ENCODE assay signal across 8 cellular contexts in the genomic region with DNA sequence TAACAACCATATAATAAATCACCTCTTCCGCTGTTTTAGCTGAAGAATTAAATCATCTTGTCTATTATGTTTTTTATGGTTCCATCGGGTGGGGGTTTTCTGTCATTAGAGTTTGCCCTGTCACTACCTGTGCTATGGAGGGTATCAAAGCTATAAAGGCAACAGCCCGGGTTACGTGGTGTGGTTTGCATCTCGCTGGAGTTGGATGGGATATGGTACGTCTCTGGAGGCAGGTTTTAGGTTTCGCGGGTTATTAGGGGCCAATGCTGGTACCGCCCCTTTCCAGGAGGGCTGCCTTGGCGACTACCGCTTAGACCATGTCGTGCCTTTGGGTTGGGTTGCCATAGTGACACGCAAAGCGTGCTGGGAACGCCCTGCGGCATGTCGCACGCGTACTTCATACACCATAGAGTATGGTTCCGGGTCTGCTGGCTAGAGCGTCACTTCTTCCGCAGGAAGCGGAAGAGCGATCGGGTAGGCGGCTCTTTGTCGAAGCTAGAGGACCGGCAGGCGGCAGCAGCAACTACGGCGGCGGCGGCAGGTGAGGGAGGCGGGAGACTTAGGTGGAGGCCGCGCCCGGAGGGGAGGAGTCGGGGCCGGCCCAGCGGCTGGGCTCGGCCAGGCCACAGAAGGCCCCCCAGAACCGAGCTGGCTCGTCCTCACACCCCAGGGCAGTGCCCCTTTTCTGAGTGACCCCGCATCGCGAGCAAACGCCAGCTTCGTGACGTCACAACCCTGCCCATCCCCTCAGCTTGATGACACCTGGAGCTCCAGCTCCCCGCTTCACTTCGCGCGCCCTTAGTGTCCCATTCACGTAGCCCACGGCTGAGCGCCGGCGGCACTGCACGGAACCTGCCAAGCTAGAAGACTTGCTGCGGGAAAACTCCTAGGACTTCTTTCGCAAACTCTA. TPM values are rescaled to one million over a fixed set of nuclear protein-coding genes. Genes with fewer than 3 reads are reported as not detected.
DNase-seq lines count a peak whose midpoint lies in the region; ATAC-seq and TF ChIP-seq lines count a peak whose summit lies in the region.

ZC3H10 (plus strand) TSS at position 489 of the 910 bp plus-strand sequence. CDS start 2,297 bp downstream, outside the sequence.

- H3K36me3 Mint-ChIP-seq in GM23338 (ENCODE audit: low read depth), result peaks cover 46% of the 10 kb centered on the region
- peaks cover 58% of the 10 kb centered on the region for H3K36me3 Mint-ChIP-seq in activated T-helper 2 cell treated with anti-CD3 and anti-CD28 coated beads, Interferon-gamma antibody, Interleukin-2, Interleukin-4, amounts not matched to agents 10 μg/mL and 5 μg/mL and 100 μg/mL, durations not matched to agents 14 hours and 24 hours and 36 hours (ENCODE audit: low read depth)
- H3K36me3 Mint-ChIP-seq in natural killer cell treated with Interleukin-12 subunit alpha and Interleukin-12 subunit beta and Interleukin-15 and Interleukin-18, amount 100 ng/mL, for 72 hours, result peaks cover 29% of the 10 kb centered on the region

- no peaks in the 10 kb centered on the region for H4K20me1 ChIP-seq in GM23338 (replicated peaks; ENCODE audit: insufficient read depth)

- H3K9me2 ChIP-seq in GM23338 (ENCODE audit: insufficient read depth), result no peaks in the 10 kb centered on the region

- TF ChIP-seq CTCF in GM23338 (conservative IDR thresholded peaks at IDR 0.05; ENCODE audit: low read depth in 2 of 2), result peak; percentile 22 to 63; a peak in 3 of 4 replicates
- TF ChIP-seq CTCF in fibroblast of pulmonary artery (IDR thresholded peaks at IDR 0.05; ENCODE audit: low read length, missing control alignments), result peak; percentile 43

- peaks cover 19% of the 10 kb centered on the region for H3K27me3 Mint-ChIP-seq in GM23338 (ENCODE audit: insufficient read depth, low read depth, poor library complexity)
- H3K27me3 Mint-ChIP-seq in activated T-helper 2 cell treated with anti-CD3 and anti-CD28 coated beads, Interferon-gamma antibody, Interleukin-2, Interleukin-4, amounts not matched to agents 10 μg/mL and 5 μg/mL and 100 μg/mL, durations not matched to agents 14 hours and 24 hours and 36 hours (ENCODE audit: low read depth), result no peaks in the 10 kb centered on the region
- no peaks in the 10 kb centered on the region for H3K27me3 Mint-ChIP-seq in natural killer cell treated with Interleukin-12 subunit alpha and Interleukin-12 subunit beta and Interleukin-15 and Interleukin-18, amount 100 ng/mL, for 72 hours

- H3K27ac ChIP-seq in GM23338 (ENCODE audit: low read depth), result peak within 1 kb of the TSS; percentile 96

- DNase-seq in EL, result peak; percentile 100
- DNase-seq in GM23338 (ENCODE audit: low spot score), result peak; percentile 99
- DNase-seq in LHCN-M2 (ENCODE audit: low read depth), result peak; percentile 99
- peak; percentile 98 for DNase-seq in RPMI7951 (ENCODE audit: low read depth)
- DNase-seq in activated T-helper 2 cell treated with anti-CD3 and anti-CD28 coated beads, Interferon-gamma antibody, Interleukin-2, Interleukin-4, amounts not matched to agents 10 μg/mL and 5 μg/mL and 100 μg/mL, durations not matched to agents 14 hours and 24 hours and 36 hours (ENCODE audit: low spot score), result peak; percentile 98
- peak; percentile 100 for DNase-seq in fibroblast of pulmonary artery (ENCODE audit: low read depth)
- DNase-seq in natural killer cell treated with Interleukin-12 subunit alpha and Interleukin-12 subunit beta and Interleukin-15 and Interleukin-18, amount 100 ng/mL, for 72 hours (ENCODE audit: low spot score), result peak; percentile 99
- peak; percentile 98 for DNase-seq in stimulated activated naive CD8-positive, alpha-beta T cell treated with anti-CD3 and anti-CD28 coated beads, Interleukin-15, Interleukin-2, amounts not matched to agents 100 U/mL and 50 U/mL, for 24 hours

- H3K9me3 Mint-ChIP-seq in GM23338, result peaks cover 6% of the 10 kb centered on the region; the same call in 2 of the 3 replicates
- no peaks in the 10 kb centered on the region for H3K9me3 Mint-ChIP-seq in activated T-helper 2 cell treated with anti-CD3 and anti-CD28 coated beads, Interferon-gamma antibody, Interleukin-2, Interleukin-4, amounts not matched to agents 10 μg/mL and 5 μg/mL and 100 μg/mL, durations not matched to agents 14 hours and 24 hours and 36 hours
- H3K9me3 Mint-ChIP-seq in natural killer cell treated with Interleukin-12 subunit alpha and Interleukin-12 subunit beta and Interleukin-15 and Interleukin-18, amount 100 ng/mL, for 72 hours, result no peaks in the 10 kb centered on the region

- peak within 1 kb of the TSS; percentile 94 for H3K4me3 Mint-ChIP-seq in GM23338
- H3K4me3 Mint-ChIP-seq in activated T-helper 2 cell treated with anti-CD3 and anti-CD28 coated beads, Interferon-gamma antibody, Interleukin-2, Interleukin-4, amounts not matched to agents 10 μg/mL and 5 μg/mL and 100 μg/mL, durations not matched to agents 14 hours and 24 hours and 36 hours (ENCODE audit: low read depth), result peak within 1 kb of the TSS; percentile 99
- peak within 1 kb of the TSS; percentile 99 for H3K4me3 Mint-ChIP-seq in natural killer cell treated with Interleukin-12 subunit alpha and Interleukin-12 subunit beta and Interleukin-15 and Interleukin-18, amount 100 ng/mL, for 72 hours

- H2AFZ ChIP-seq in GM23338, result no peak within 1 kb of the TSS

- peaks cover 10% of the 10 kb centered on the region for H3K4me1 ChIP-seq in GM23338 (ENCODE audit: insufficient read depth)

- intact Hi-C loops in activated T-helper 2 cell treated with anti-CD3 and anti-CD28 coated beads, Interferon-gamma antibody, Interleukin-2, Interleukin-4, amounts not matched to agents 10 μg/mL and 5 μg/mL and 100 μg/mL, durations not matched to agents 14 hours and 24 hours and 36 hours (cut with micrococcal nuclease), result loop anchor here (1.0 to 5.0 kb wide), 13 partner anchors 8 to 514 kb away; partner anchors contain the start of genes ANKRD52, BAZ2A, CNPY2 and MYL6

- no peaks in the 10 kb centered on the region for H3K27me3 ChIP-seq in GM23338 (ENCODE audit: insufficient read depth)

- peaks cover 19% of the 10 kb centered on the region for H3K4me1 Mint-ChIP-seq in GM23338
- peaks cover 27% of the 10 kb centered on the region for H3K4me1 Mint-ChIP-seq in activated T-helper 2 cell treated with anti-CD3 and anti-CD28 coated beads, Interferon-gamma antibody, Interleukin-2, Interleukin-4, amounts not matched to agents 10 μg/mL and 5 μg/mL and 100 μg/mL, durations not matched to agents 14 hours and 24 hours and 36 hours (ENCODE audit: low read depth)
- peaks cover 22 to 36% of the 10 kb centered on the region in 2 donors for H3K4me1 Mint-ChIP-seq in natural killer cell treated with Interleukin-12 subunit alpha and Interleukin-12 subunit beta and Interleukin-15 and Interleukin-18, amount 100 ng/mL, for 72 hours (ENCODE audit: low read depth in 2 of 2)

- H3F3A ChIP-seq in GM23338 (replicated peaks; ENCODE audit: low read depth), result peaks cover 26% of the 10 kb centered on the region

- H3K4me2 ChIP-seq in GM23338, result peak within 1 kb of the TSS; percentile 93

- H3K27ac Mint-ChIP-seq in GM23338, result peak within 1 kb of the TSS; percentile 100
- H3K27ac Mint-ChIP-seq in activated T-helper 2 cell treated with anti-CD3 and anti-CD28 coated beads, Interferon-gamma antibody, Interleukin-2, Interleukin-4, amounts not matched to agents 10 μg/mL and 5 μg/mL and 100 μg/mL, durations not matched to agents 14 hours and 24 hours and 36 hours, result peak within 1 kb of the TSS; percentile 99
- peak within 1 kb of the TSS; percentile 93 to 97 for H3K27ac Mint-ChIP-seq in natural killer cell treated with Interleukin-12 subunit alpha and Interleukin-12 subunit beta and Interleukin-15 and Interleukin-18, amount 100 ng/mL, for 72 hours

- peaks cover 12% of the 10 kb centered on the region for H3K79me2 ChIP-seq in GM23338 (replicated peaks; ENCODE audit: insufficient read depth)

- peaks cover 4% of the 10 kb centered on the region; the same call in 1 of the 2 replicates for H3K36me3 ChIP-seq in GM23338 (ENCODE audit: insufficient read depth)

- H3K4me3 ChIP-seq in GM23338 (peak within 1 kb of the TSS; percentile 86), fibroblast of pulmonary artery (replicated peaks; ENCODE audit: low read depth, low read length) (peak within 1 kb of the TSS; percentile 92)

- ATAC-seq in GM23338, result peak; percentile 77
- ATAC-seq in natural killer cell treated with Interleukin-12 subunit alpha and Interleukin-12 subunit beta and Interleukin-15 and Interleukin-18, amount 100 ng/mL, for 72 hours, result peak; percentile 93
- peak; percentile 94 for ATAC-seq in stimulated activated naive CD8-positive, alpha-beta T cell treated with anti-CD3 and anti-CD28 coated beads, Interleukin-15, Interleukin-2, amounts not matched to agents 100 U/mL and 50 U/mL, for 24 hours

TF ChIP-seq in GM23338, 12 proteins besides CTCF, POLR2A, EP300 and RAD21 (continues in another document):
- TF ChIP-seq NANOG (IDR thresholded peaks at IDR 0.05; ENCODE audit: borderline replicate concordance), result peak; percentile 66; the same call in 1 of the 2 replicates

RNA-seq across cellular contexts. Expression of gene ZC3H10, which starts in this region (rescaled TPM):
- total RNA-seq in GM23338 (2014; rRNA removed; shearing (Covaris generic)), result 4.2 and 5.4 TPM in 2 replicates
- polyA plus RNA-seq in GM23338 (2016; fragmentation: Nextera tagmentation; extraction: Ambion mirVana), result 2.2 and 2.7 TPM in 2 replicates
- total RNA-seq in LHCN-M2 (2014; rRNA removed), result 3.6 and 3.8 TPM in 2 replicates
- polyA plus RNA-seq in LHCN-M2 (2012), result 3.3 TPM
- 3.1 and 3.3 TPM in 2 replicates for total RNA-seq in RPMI7951 (2014; rRNA removed; shearing (Covaris generic))
- total RNA-seq in activated T-helper 2 cell treated with anti-CD3 and anti-CD28 coated beads, Interferon-gamma antibody, Interleukin-2, Interleukin-4, amounts not matched to agents 10 μg/mL and 5 μg/mL and 100 μg/mL, durations not matched to agents 14 hours and 24 hours and 36 hours, result 7.7 and 9.2 TPM in 2 replicates
- 10 to 100 TPM; 11.4 to 14.9 TPM for total RNA-seq in natural killer cell treated with Interleukin-12 subunit alpha and Interleukin-12 subunit beta and Interleukin-15 and Interleukin-18, amount 100 ng/mL, for 72 hours

Comparison
In these comparisons a context has a peak if more than half of its experiments do, and no peak if none do; other contexts are left out.
1. Peak in every context shown above with its lines: DNase-seq, ATAC-seq, H3K4me3 ChIP-seq and H3K27ac ChIP-seq.